9 cellular contexts compared by ENCODE assay signal in genomic region chr1:94819945-94820746, GRCh38. TPM values are rescaled to one million over a fixed set of nuclear protein-coding genes. Genes with fewer than 3 reads are reported as not detected.
DNase-seq lines count a peak whose midpoint lies in the region; TF ChIP-seq lines count a peak whose summit lies in the region.
"Had no signal": no experiment of that assay in that cellular context is flagged by ENCODE, and none has a peak within 500 bp of the region (broad histone marks: within the 10 kb centered on the region; RNA-seq: fewer than 3 reads in every experiment).

Gene SLC44A3, plus strand, starts transcription at chr1:94820357. Its CDS starts 95 bp downstream, at chr1:94820452.

- H3K27me3 ChIP-seq in HUES64 (ENCODE audit: insufficient read depth, low read length), result peaks cover 16% of the 10 kb centered on the region
- no peaks in the 10 kb centered on the region for H3K27me3 ChIP-seq in WERI-Rb-1 (ENCODE audit: insufficient read depth, low read depth, severe bottlenecking)
- no peaks in the 10 kb centered on the region for H3K27me3 ChIP-seq in mucosa of rectum (ENCODE audit: control insufficient read depth in 2 of 2, insufficient read depth in 2 of 2, low read length in 2 of 2)
- H3K27me3 ChIP-seq in transverse colon, result no peaks in the 10 kb centered on the region

- DNase-seq in DMS79 (lab: John Stamatoyannopoulos, UW) (peak; percentile 33), WERI-Rb-1 (peak; percentile 67), epithelial cell of esophagus (ENCODE audit: low read depth) (peak; percentile 54), transverse colon (peak; percentile 65), putamen (ENCODE audit: low spot score) (no peak)
- DNase-seq in NK-92 treated with Interleukin-12 subunit alpha and Interleukin-12 subunit beta, amount 100 ng/mL, for 24 hours (lab: John Stamatoyannopoulos, UW), result no peak

- peak within 1 kb of the TSS; percentile 79 for H3K9ac ChIP-seq in HUES64 (ENCODE audit: low read depth, low read length)
- H3K9ac ChIP-seq in mucosa of rectum (ENCODE audit: low read depth in 1 of 2, low read length in 2 of 2), result peak within 1 kb of the TSS; percentile 78 to 92

- in situ Hi-C loops in transverse colon (cut with MboI; ENCODE audit: low pct_ligation_motif_present in 1 of 4, low pct_unique_long_range_greater_than_20kb in 1 of 4, low sequenced_read_pairs in 3 of 4), result loop anchor here in 2 of 4 donors (25.0 kb wide), 1 partner anchor 758 kb away; no protein-coding TSS in a partner anchor

- no peak within 1 kb of the TSS; the same call in 1 of the 2 replicates for H3K27ac ChIP-seq in HUES64 (ENCODE audit: low read depth, low read length)
- peak within 1 kb of the TSS; percentile 65 for H3K27ac ChIP-seq in WERI-Rb-1
- peak within 1 kb of the TSS; percentile 82 to 85 for H3K27ac ChIP-seq in mucosa of rectum (ENCODE audit: low read depth in 2 of 2, low read length in 2 of 2)
- H3K27ac ChIP-seq in transverse colon, result peak within 1 kb of the TSS; percentile 81 to 90 (median 90)

- H3K4me3 ChIP-seq in HUES64 (ENCODE audit: low read length), result peak within 1 kb of the TSS; percentile 70
- H3K4me3 ChIP-seq in WERI-Rb-1 (ENCODE audit: low read depth, low read length), result peak within 1 kb of the TSS; percentile 88
- H3K4me3 ChIP-seq in epithelial cell of esophagus (ENCODE audit: low read length), result peak within 1 kb of the TSS; percentile 70
- H3K4me3 ChIP-seq in mucosa of rectum (ENCODE audit: low read length in 2 of 2), result peak within 1 kb of the TSS; percentile 87 to 94
- H3K4me3 ChIP-seq in transverse colon, result peak within 1 kb of the TSS; percentile 53 to 70 (median 62)

- H3K36me3 ChIP-seq in HUES64 (ENCODE audit: insufficient read depth, low read length) (no peaks in the 10 kb centered on the region), WERI-Rb-1 (peaks cover 3% of the 10 kb centered on the region; the same call in 1 of the 2 replicates), mucosa of rectum (ENCODE audit: control insufficient read depth in 2 of 2, insufficient read depth in 2 of 2, low read length in 2 of 2) (peaks cover 0 to 4% of the 10 kb centered on the region in 2 donors), transverse colon (no peaks in the 10 kb centered on the region)

- H3K9me3 ChIP-seq in HUES64 (ENCODE audit: insufficient read depth, low read depth, low read length) (peaks cover 5% of the 10 kb centered on the region; the same call in 1 of the 2 replicates), WERI-Rb-1 (ENCODE audit: severe bottlenecking) (no peaks in the 10 kb centered on the region), mucosa of rectum (ENCODE audit: control insufficient read depth in 2 of 2, low read length in 2 of 2) (no peaks in the 10 kb centered on the region), transverse colon (no peaks in the 10 kb centered on the region)

- H3K4me1 ChIP-seq in HUES64 (ENCODE audit: insufficient read depth, low read length) (peaks cover 9% of the 10 kb centered on the region), mucosa of rectum (ENCODE audit: control insufficient read depth in 2 of 2, insufficient read depth in 2 of 2, low read length in 2 of 2) (peaks cover 15 to 24% of the 10 kb centered on the region in 2 donors), transverse colon (peaks cover 3 to 44% (median 9%) of the 10 kb centered on the region in 4 donors)

- intact Hi-C loops in transverse colon (cut with DNase I; ENCODE audit: low total_unique reads), result no loop called here

- no peak for TF ChIP-seq EP300 in transverse colon (IDR thresholded peaks at IDR 0.05; ENCODE audit: low read depth)

- peak; percentile 44 for TF ChIP-seq CTCF in WERI-Rb-1 (IDR thresholded peaks at IDR 0.05; ENCODE audit: low read depth, low read length)
- TF ChIP-seq CTCF in epithelial cell of esophagus (IDR thresholded peaks at IDR 0.05; ENCODE audit: insufficient read depth, low read depth, low read length, missing control alignments), result no peak
- TF ChIP-seq CTCF in transverse colon (IDR thresholded peaks at IDR 0.05), result peak in 3 of 5 experiments; percentile 12 to 33 (median 32)

- WGBS in HUES64, result under 1% methylated on average over 76 of the region's 77 CpGs
- WGBS in transverse colon (ENCODE audit: low coverage in 1 of 2), 2 donors, result 0 to 9% methylated on average over 1 to 26 of the region's 77 CpGs

- peak; percentile 55 for TF ChIP-seq POLR2A in transverse colon (IDR thresholded peaks at IDR 0.05)

RNA-seq across cellular contexts. Expression of gene SLC44A3, which starts in this region (rescaled TPM):
- 1.0 TPM for polyA plus RNA-seq in HUES64 (2013, experiment 1 of 2)
- polyA plus RNA-seq in HUES64 (2013, experiment 2 of 2), result 2.0 TPM
- total RNA-seq in transverse colon, result 10 to 100 TPM; 20.6 to 60.5 (median 41.8) TPM
- total RNA-seq: T-helper 2 cell treated with Interferon-gamma antibody and Interleukin-4, amounts not matched to agents 100 ng/mL and 5 ng/mL, for 36 hours had no signal

Comparison
In these comparisons a context has a peak if more than half of its experiments do, and no peak if none do; other contexts are left out.
1. DNase-seq: peak in DMS79 (single experiment), WERI-Rb-1 (single experiment), epithelial cell of esophagus (single experiment) and transverse colon (single experiment); none in putamen (single experiment) and NK-92 treated with Interleukin-12 subunit alpha and Interleukin-12 subunit beta, amount 100 ng/mL, for 24 hours (single experiment).
2. Peak in every context shown above with its lines, with median percentiles within 50 percentile points of each other: H3K4me3 ChIP-seq.